Comparison of ENCODE assay signal across 18 cellular contexts in genomic region chr13:50711449-50711848, GRCh38.
A peak's percentile ranks its signal among the peaks of the same experiment; 100 is the strongest.
DNase-seq lines count a peak whose midpoint lies in the region; TF ChIP-seq lines count a peak whose summit lies in the region.
"Had no signal": no experiment of that assay in that cellular context is flagged by ENCODE, and none has a peak within 500 bp of the region (broad histone marks: within the 10 kb centered on the region; RNA-seq: fewer than 3 reads in every experiment).

No MANE protein-coding gene starts in this region.

- no peak for TF ChIP-seq CTCF in VCaP (conservative IDR thresholded peaks at IDR 0.05)
- TF ChIP-seq CTCF in hepatocyte (IDR thresholded peaks at IDR 0.05; ENCODE audit: poor library complexity): no peak

- no peak overlapping the region for H3K4me3 ChIP-seq in hepatocyte
- H3K4me3 ChIP-seq: GM12878, GM23248, HAP-1 had no signal

- no peaks in the 10 kb centered on the region for H3K9me2 ChIP-seq in hepatocyte (replicated peaks; ENCODE audit: insufficient read depth)

- no peaks in the 10 kb centered on the region for H3K79me2 ChIP-seq in hepatocyte

- H3K9me3 Mint-ChIP-seq in activated CD4-positive, alpha-beta T cell treated with anti-CD3 and anti-CD28 coated beads, Interleukin-2, amount 10 ng/mL, durations not matched to agents 7 days and 5 days: no peaks in the 10 kb centered on the region
- H3K9me3 Mint-ChIP-seq: IgD-negative memory B cell had no signal

- WGBS in hepatocyte (ENCODE audit: low lambda C conversion rate, missing lambda C conversion rate): 70% methylated on average over 4 of the region's 4 CpGs

- H3K27ac Mint-ChIP-seq in activated CD4-positive, alpha-beta T cell treated with anti-CD3 and anti-CD28 coated beads, Interleukin-2, amount 10 ng/mL, durations not matched to agents 7 days and 5 days: no peak overlapping the region
- H3K27ac Mint-ChIP-seq: B cell; CD4-positive, CD25-positive, alpha-beta regulatory T cell; IgD-negative memory B cell had no signal

- H3K4me1 Mint-ChIP-seq in activated CD4-positive, alpha-beta T cell treated with anti-CD3 and anti-CD28 coated beads, Interleukin-2, amount 10 ng/mL, durations not matched to agents 7 days and 5 days: peaks cover 15% of the 10 kb centered on the region

- H3K27me3 Mint-ChIP-seq in activated CD4-positive, alpha-beta T cell treated with anti-CD3 and anti-CD28 coated beads, Interleukin-2, amount 10 ng/mL, durations not matched to agents 7 days and 5 days: peaks cover 14% of the 10 kb centered on the region
- H3K27me3 Mint-ChIP-seq: B cell; CD4-positive, CD25-positive, alpha-beta regulatory T cell had no signal

- peaks cover 8% of the 10 kb centered on the region for H3K4me1 ChIP-seq in hepatocyte (ENCODE audit: insufficient read depth)
- H3K4me1 ChIP-seq: Caco-2, HAP-1 had no signal

- CTCF ChIA-PET in activated CD4-positive, alpha-beta T cell treated with anti-CD3 and anti-CD28 coated beads, Interleukin-2, amount 10 ng/mL, durations not matched to agents 7 days and 5 days (lab: Charles Lee): no interaction called here

- no peaks in the 10 kb centered on the region for H4K20me1 ChIP-seq in hepatocyte (ENCODE audit: insufficient read depth, poor library complexity, severe bottlenecking)

- DNase-seq in NCI-H82 (lab: John Stamatoyannopoulos, UW) (peak; percentile 33), NCI-H82 treated with DMSO at 0.1 percent for 48 hours (lab: John Stamatoyannopoulos, UW; ENCODE audit: unreplicated experiment) (no peak), hepatocyte (ENCODE audit: low spot score) (no peak), COLO829 (ENCODE audit: low spot score) (no peak)
- no peak for DNase-seq in activated CD4-positive, alpha-beta T cell treated with anti-CD3 and anti-CD28 coated beads, Interleukin-2, amount 10 ng/mL, durations not matched to agents 7 days and 5 days
- no peak for DNase-seq in stimulated activated CD4-positive, alpha-beta T cell treated with anti-CD3 and anti-CD28 coated beads, Interleukin-4, amount 100 ng/mL, for 1 hour
- DNase-seq: Caco-2; CD4-positive, CD25-positive, alpha-beta regulatory T cell; CD8-positive, alpha-beta memory T cell; DMS53; DND-41; EL; GM23248 had no signal

- no peaks in the 10 kb centered on the region for H3K27me3 ChIP-seq in hepatocyte

- H3K36me3 Mint-ChIP-seq in activated CD4-positive, alpha-beta T cell treated with anti-CD3 and anti-CD28 coated beads, Interleukin-2, amount 10 ng/mL, durations not matched to agents 7 days and 5 days (ENCODE audit: low read depth): peaks cover 1% of the 10 kb centered on the region
- H3K36me3 Mint-ChIP-seq: CD4-positive, CD25-positive, alpha-beta regulatory T cell; CD8-positive, alpha-beta memory T cell had no signal

- H3K4me3 Mint-ChIP-seq in activated CD4-positive, alpha-beta T cell treated with anti-CD3 and anti-CD28 coated beads, Interleukin-2, amount 10 ng/mL, durations not matched to agents 7 days and 5 days: no peak overlapping the region
- H3K4me3 Mint-ChIP-seq: B cell; CD4-positive, CD25-positive, alpha-beta regulatory T cell; CD8-positive, alpha-beta memory T cell; IgD-negative memory B cell had no signal

- H3K27ac ChIP-seq in VCaP: peak overlapping the region; percentile 39
- peak overlapping the region; percentile 54 for H3K27ac ChIP-seq in hepatocyte
- H3K27ac ChIP-seq: GM23248 had no signal

- H2AFZ ChIP-seq in hepatocyte: no peak overlapping the region

- no peaks in the 10 kb centered on the region for H3K9me3 ChIP-seq in hepatocyte (ENCODE audit: low read depth)
- H3K9me3 ChIP-seq: Caco-2, HAP-1 had no signal

- POLR2A ChIA-PET in activated CD4-positive, alpha-beta T cell treated with anti-CD3 and anti-CD28 coated beads, Interleukin-2, amount 10 ng/mL, durations not matched to agents 7 days and 5 days (lab: Charles Lee): no interaction called here

- no peaks in the 10 kb centered on the region for H3K36me3 ChIP-seq in hepatocyte (replicated peaks; ENCODE audit: insufficient read depth, low read depth)
- H3K36me3 ChIP-seq: HAP-1 had no signal

- no peak overlapping the region for H3K4me2 ChIP-seq in hepatocyte
